2 cellular contexts compared by ENCODE assay signal in the genomic region with DNA sequence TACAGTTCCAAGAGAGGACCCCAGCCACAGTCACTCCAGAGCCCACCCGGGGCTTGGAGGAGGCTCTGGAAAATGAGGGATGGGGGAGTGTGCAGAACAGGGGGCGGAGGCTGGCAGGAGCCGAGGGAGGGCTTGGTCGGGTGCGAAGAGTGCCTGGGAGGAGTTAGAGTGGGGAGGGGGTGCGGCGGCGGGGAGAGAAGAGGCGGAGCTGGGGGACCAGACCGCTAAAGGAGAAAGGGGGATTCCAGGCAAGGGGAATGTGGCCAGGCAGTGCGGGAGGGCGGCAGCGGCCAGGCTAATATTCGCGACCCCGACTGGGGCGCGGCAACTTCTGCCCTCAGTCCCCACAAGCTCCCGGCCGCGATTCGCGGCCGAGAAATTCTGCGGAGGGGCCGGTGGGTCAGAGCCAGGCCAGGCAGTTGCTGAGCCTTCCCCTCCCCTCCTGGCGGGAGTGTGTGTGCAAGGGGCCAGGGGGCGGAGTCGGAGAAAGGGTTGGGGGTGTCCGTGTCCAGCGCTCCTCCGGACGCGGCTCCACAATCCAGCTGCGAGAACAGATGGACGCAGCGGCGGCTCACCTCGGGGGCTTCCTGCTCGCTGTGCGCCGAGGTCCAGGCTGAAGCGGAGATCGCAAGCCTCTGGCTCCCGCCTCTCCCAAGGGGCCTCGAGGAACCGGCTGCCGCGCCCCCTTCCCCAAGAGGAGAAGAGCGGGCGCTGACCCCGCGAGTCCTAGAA.
A peak's percentile ranks its signal among the peaks of the same experiment; 100 is the strongest.
TF ChIP-seq lines count a peak whose summit lies in the region.

No MANE protein-coding gene starts in this region.

TF ChIP-seq in endothelial cell of umbilical vein, 7 proteins besides CTCF, POLR2A, EP300 and RAD21:
- no peak for TF ChIP-seq JUN (IDR thresholded peaks at IDR 0.05; ENCODE audit: borderline replicate concordance, insufficient read depth, insufficient read length, low read depth)
- no peak for TF ChIP-seq FOS (IDR thresholded peaks at IDR 0.05; ENCODE audit: borderline replicate concordance, insufficient read depth, low read length)
- peak; percentile 80 for TF ChIP-seq EZH2 (IDR thresholded peaks at IDR 0.05; ENCODE audit: borderline replicate concordance, low read depth, low read length, severe bottlenecking)

TF ChIP-seq in HepG2, 621 proteins besides CTCF, POLR2A, EP300 and RAD21:
- TF ChIP-seq FOXJ3 (CRISPR knock-in tag; IDR thresholded peaks at IDR 0.05; ENCODE audit: borderline replicate concordance): no peak
- TF ChIP-seq SMAD1 (CRISPR knock-in tag; IDR thresholded peaks at IDR 0.05; ENCODE audit: borderline replicate concordance, low read depth): no peak
- TF ChIP-seq, protein P1, sequence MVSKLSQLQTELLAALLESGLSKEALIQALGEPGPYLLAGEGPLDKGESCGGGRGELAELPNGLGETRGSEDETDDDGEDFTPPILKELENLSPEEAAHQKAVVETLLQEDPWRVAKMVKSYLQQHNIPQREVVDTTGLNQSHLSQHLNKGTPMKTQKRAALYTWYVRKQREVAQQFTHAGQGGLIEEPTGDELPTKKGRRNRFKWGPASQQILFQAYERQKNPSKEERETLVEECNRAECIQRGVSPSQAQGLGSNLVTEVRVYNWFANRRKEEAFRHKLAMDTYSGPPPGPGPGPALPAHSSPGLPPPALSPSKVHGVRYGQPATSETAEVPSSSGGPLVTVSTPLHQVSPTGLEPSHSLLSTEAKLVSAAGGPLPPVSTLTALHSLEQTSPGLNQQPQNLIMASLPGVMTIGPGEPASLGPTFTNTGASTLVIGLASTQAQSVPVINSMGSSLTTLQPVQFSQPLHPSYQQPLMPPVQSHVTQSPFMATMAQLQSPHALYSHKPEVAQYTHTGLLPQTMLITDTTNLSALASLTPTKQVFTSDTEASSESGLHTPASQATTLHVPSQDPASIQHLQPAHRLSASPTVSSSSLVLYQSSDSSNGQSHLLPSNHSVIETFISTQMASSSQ (IDR thresholded peaks at IDR 0.05; ENCODE audit: low read depth): no peak
- TF ChIP-seq, protein P1 (CRISPR knock-in tag; IDR thresholded peaks at IDR 0.05; ENCODE audit: borderline replicate concordance): no peak
- TF ChIP-seq ZFYVE20 (CRISPR knock-in tag; IDR thresholded peaks at IDR 0.05; ENCODE audit: borderline replicate concordance, low read depth): no peak
- no peak for TF ChIP-seq ZNF572 (CRISPR knock-in tag; IDR thresholded peaks at IDR 0.05)
- TF ChIP-seq, protein P2, sequence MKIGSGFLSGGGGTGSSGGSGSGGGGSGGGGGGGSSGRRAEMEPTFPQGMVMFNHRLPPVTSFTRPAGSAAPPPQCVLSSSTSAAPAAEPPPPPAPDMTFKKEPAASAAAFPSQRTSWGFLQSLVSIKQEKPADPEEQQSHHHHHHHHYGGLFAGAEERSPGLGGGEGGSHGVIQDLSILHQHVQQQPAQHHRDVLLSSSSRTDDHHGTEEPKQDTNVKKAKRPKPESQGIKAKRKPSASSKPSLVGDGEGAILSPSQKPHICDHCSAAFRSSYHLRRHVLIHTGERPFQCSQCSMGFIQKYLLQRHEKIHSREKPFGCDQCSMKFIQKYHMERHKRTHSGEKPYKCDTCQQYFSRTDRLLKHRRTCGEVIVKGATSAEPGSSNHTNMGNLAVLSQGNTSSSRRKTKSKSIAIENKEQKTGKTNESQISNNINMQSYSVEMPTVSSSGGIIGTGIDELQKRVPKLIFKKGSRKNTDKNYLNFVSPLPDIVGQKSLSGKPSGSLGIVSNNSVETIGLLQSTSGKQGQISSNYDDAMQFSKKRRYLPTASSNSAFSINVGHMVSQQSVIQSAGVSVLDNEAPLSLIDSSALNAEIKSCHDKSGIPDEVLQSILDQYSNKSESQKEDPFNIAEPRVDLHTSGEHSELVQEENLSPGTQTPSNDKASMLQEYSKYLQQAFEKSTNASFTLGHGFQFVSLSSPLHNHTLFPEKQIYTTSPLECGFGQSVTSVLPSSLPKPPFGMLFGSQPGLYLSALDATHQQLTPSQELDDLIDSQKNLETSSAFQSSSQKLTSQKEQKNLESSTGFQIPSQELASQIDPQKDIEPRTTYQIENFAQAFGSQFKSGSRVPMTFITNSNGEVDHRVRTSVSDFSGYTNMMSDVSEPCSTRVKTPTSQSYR (CRISPR knock-in tag; IDR thresholded peaks at IDR 0.05; ENCODE audit: borderline replicate concordance): no peak
- no peak for TF ChIP-seq GLI4 (CRISPR knock-in tag; IDR thresholded peaks at IDR 0.05; ENCODE audit: borderline replicate concordance)
- TF ChIP-seq MED1 (CRISPR knock-in tag; IDR thresholded peaks at IDR 0.05): no peak
- no peak for TF ChIP-seq FOXO1 (CRISPR knock-in tag; IDR thresholded peaks at IDR 0.05)
- no peak for TF ChIP-seq ZNF768 (CRISPR knock-in tag; IDR thresholded peaks at IDR 0.05)
- TF ChIP-seq, protein P3, sequence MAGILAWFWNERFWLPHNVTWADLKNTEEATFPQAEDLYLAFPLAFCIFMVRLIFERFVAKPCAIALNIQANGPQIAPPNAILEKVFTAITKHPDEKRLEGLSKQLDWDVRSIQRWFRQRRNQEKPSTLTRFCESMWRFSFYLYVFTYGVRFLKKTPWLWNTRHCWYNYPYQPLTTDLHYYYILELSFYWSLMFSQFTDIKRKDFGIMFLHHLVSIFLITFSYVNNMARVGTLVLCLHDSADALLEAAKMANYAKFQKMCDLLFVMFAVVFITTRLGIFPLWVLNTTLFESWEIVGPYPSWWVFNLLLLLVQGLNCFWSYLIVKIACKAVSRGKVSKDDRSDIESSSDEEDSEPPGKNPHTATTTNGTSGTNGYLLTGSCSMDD (CRISPR knock-in tag; IDR thresholded peaks at IDR 0.05): no peak
- TF ChIP-seq KLF9 (CRISPR knock-in tag; IDR thresholded peaks at IDR 0.05; ENCODE audit: low read depth): no peak
- TF ChIP-seq JARID2 (CRISPR knock-in tag; IDR thresholded peaks at IDR 0.05; ENCODE audit: insufficient replicate concordance): no peak
- no peak for TF ChIP-seq TMF1 (CRISPR knock-in tag; IDR thresholded peaks at IDR 0.05; ENCODE audit: low read depth)
- TF ChIP-seq PHF5A (CRISPR knock-in tag; IDR thresholded peaks at IDR 0.05; ENCODE audit: low read depth, unreplicated experiment): no peak
